ENCODE assay signal across 10 cellular contexts in genomic region chr14:81485372-81485771, GRCh38. TPM values are rescaled to one million over a fixed set of nuclear protein-coding genes. Genes with fewer than 3 reads are reported as not detected.
DNase-seq lines count a peak whose midpoint lies in the region; ATAC-seq and TF ChIP-seq lines count a peak whose summit lies in the region.
"Had no signal": no experiment of that assay in that cellular context is flagged by ENCODE, and none has a peak within 500 bp of the region (broad histone marks: within the 10 kb centered on the region; RNA-seq: fewer than 3 reads in every experiment).

No MANE protein-coding gene starts in this region.

- no peak overlapping the region for H3K27ac ChIP-seq in breast epithelium

- ATAC-seq in GM18873 (IDR thresholded peaks at IDR 0.05; ENCODE audit: low FRiP score, unreplicated experiment), result peak; percentile 81
- ATAC-seq in GM21619 (IDR thresholded peaks at IDR 0.05; ENCODE audit: unreplicated experiment), result peak; percentile 66
- ATAC-seq in HG03196 (IDR thresholded peaks at IDR 0.05; ENCODE audit: unreplicated experiment), result peak; percentile 96
- ATAC-seq in effector memory CD8-positive, alpha-beta T cell (replicated peaks), result peak; percentile 81

- H3K4me3 ChIP-seq in breast epithelium, result no peak overlapping the region

- no peak for TF ChIP-seq CTCF in osteocyte (IDR thresholded peaks at IDR 0.05)
- TF ChIP-seq CTCF in breast epithelium (IDR thresholded peaks at IDR 0.05), result no peak

- H3K27me3 Mint-ChIP-seq in effector memory CD8-positive, alpha-beta T cell, result no peaks in the 10 kb centered on the region
- no peaks in the 10 kb centered on the region for H3K27me3 Mint-ChIP-seq in osteocyte (ENCODE audit: unreplicated experiment)
- H3K27me3 Mint-ChIP-seq: naive B cell had no signal

- peak overlapping the region; percentile 95 to 96 for H3K27ac Mint-ChIP-seq in effector memory CD8-positive, alpha-beta T cell
- H3K27ac Mint-ChIP-seq in osteocyte (ENCODE audit: unreplicated experiment), result no peak overlapping the region

- no peak for TF ChIP-seq POLR2A in breast epithelium (IDR thresholded peaks at IDR 0.05)

- H3K4me3 Mint-ChIP-seq in effector memory CD8-positive, alpha-beta T cell, result peak overlapping the region; percentile 65 to 76
- H3K4me3 Mint-ChIP-seq in osteocyte (ENCODE audit: unreplicated experiment), result no peak overlapping the region
- H3K4me3 Mint-ChIP-seq: naive B cell had no signal

- H3K36me3 Mint-ChIP-seq in effector memory CD8-positive, alpha-beta T cell (ENCODE audit: insufficient read depth), result peaks cover 75% of the 10 kb centered on the region
- peaks cover 51% of the 10 kb centered on the region for H3K36me3 Mint-ChIP-seq in osteocyte (ENCODE audit: unreplicated experiment)

- in situ Hi-C loops in KBM-7 (cut with MboI; ENCODE audit: low pct_unique_long_range_greater_than_20kb, low sequenced_read_pairs), result no loop called here

- no peaks in the 10 kb centered on the region for H3K36me3 ChIP-seq in breast epithelium

- no peaks in the 10 kb centered on the region for H3K9me3 ChIP-seq in breast epithelium

- intact Hi-C loops in breast epithelium (cut with DNase I; ENCODE audit: low total_unique reads), result no loop called here

- H3K4me1 ChIP-seq in breast epithelium, result no peaks in the 10 kb centered on the region

- DNase-seq in effector memory CD8-positive, alpha-beta T cell, result peak; percentile 18 to 27 (median 23)
- no peak for DNase-seq in KBM-7
- DNase-seq in osteocyte (ENCODE audit: extremely low spot score, unreplicated experiment), result no peak
- no peak for DNase-seq in NCI-H2227 treated with DMSO at 0.1 percent for 48 hours (lab: John Stamatoyannopoulos, UW)
- no peak for DNase-seq in breast epithelium (ENCODE audit: low spot score in 2 of 2)
- DNase-seq: naive B cell, NCI-H1694 treated with DMSO at 0.1 percent for 48 hours had no signal

- H3K9me3 Mint-ChIP-seq in effector memory CD8-positive, alpha-beta T cell, result no peaks in the 10 kb centered on the region
- H3K9me3 Mint-ChIP-seq in osteocyte (ENCODE audit: unreplicated experiment), result no peaks in the 10 kb centered on the region
- H3K9me3 Mint-ChIP-seq: naive B cell had no signal

- no peaks in the 10 kb centered on the region for H3K27me3 ChIP-seq in breast epithelium

- H3K4me1 Mint-ChIP-seq in effector memory CD8-positive, alpha-beta T cell (ENCODE audit: low read depth in 2 of 2), result peaks cover 10 to 33% of the 10 kb centered on the region in 2 donors
- no peaks in the 10 kb centered on the region for H3K4me1 Mint-ChIP-seq in osteocyte (ENCODE audit: unreplicated experiment)
- H3K4me1 Mint-ChIP-seq: naive B cell had no signal

RNA-seq across cellular contexts. Expression of gene SEL1L, which starts 48.3 kb away (rescaled TPM):
- total RNA-seq in osteocyte (140 and 146 TPM in 2 replicates), breast epithelium (10 to 100 TPM; 53.7 to 84.3 (median 65.9) TPM)

Comparison
In these comparisons a context has a peak if more than half of its experiments do, and no peak if none do; other contexts are left out.
1. DNase-seq: peak in effector memory CD8-positive, alpha-beta T cell (3 of 3); none in KBM-7 (single experiment), osteocyte (single experiment), NCI-H2227 treated with DMSO at 0.1 percent for 48 hours (single experiment) and breast epithelium (0 of 2).
2. Peak in every context shown above with its lines, with median percentiles within 50 percentile points of each other: ATAC-seq.